1 cellular context compared by ENCODE assay signal in genomic region chr1:25912076-25912831, GRCh38.
TF ChIP-seq lines count a peak whose summit lies in the region.

No MANE protein-coding gene starts in this region.

TF ChIP-seq in SK-N-SH, 30 proteins besides CTCF, POLR2A, EP300 and RAD21 (continued from another document):
- TF ChIP-seq USF2 (IDR thresholded peaks at IDR 0.05; ENCODE audit: borderline replicate concordance, low read depth, low read length) (no peak), GABPA (IDR thresholded peaks at IDR 0.05; ENCODE audit: low read depth) (no peak), RCOR1 (IDR thresholded peaks at IDR 0.05; ENCODE audit: low read length) (no peak), ELF1 (IDR thresholded peaks at IDR 0.05) (no peak), JUND (IDR thresholded peaks at IDR 0.05) (peak; percentile 56; the same call in 1 of the 2 replicates), PBX3 (IDR thresholded peaks at IDR 0.05) (peak; percentile 27; the same call in 1 of the 2 replicates), REST (IDR thresholded peaks at IDR 0.05; ENCODE audit: low read depth, low read length) (no peak), CHD2 (IDR thresholded peaks at IDR 0.05; ENCODE audit: low read length, partially characterized antibody) (no peak), NFIC (IDR thresholded peaks at IDR 0.05; ENCODE audit: borderline replicate concordance) (no peak), GATA2 (CRISPR knock-in tag; IDR thresholded peaks at IDR 0.05) (no peak), RFX5 (IDR thresholded peaks at IDR 0.05; ENCODE audit: low read length) (no peak), SIN3A (IDR thresholded peaks at IDR 0.05; ENCODE audit: borderline replicate concordance, low read depth, low read length) (no peak), ZBTB33 (IDR thresholded peaks at IDR 0.05; ENCODE audit: borderline replicate concordance, low read depth) (no peak), USF1 (IDR thresholded peaks at IDR 0.05; ENCODE audit: borderline replicate concordance, low read depth) (no peak), IRF3 (IDR thresholded peaks at IDR 0.05; ENCODE audit: low read depth, low read length) (no peak), MEF2A (IDR thresholded peaks at IDR 0.05; ENCODE audit: borderline replicate concordance, low read depth) (no peak), FOSL2 (IDR thresholded peaks at IDR 0.05; ENCODE audit: borderline replicate concordance, low read depth) (peak; percentile 25; the same call in 1 of the 2 replicates), SMC3 (IDR thresholded peaks at IDR 0.05; ENCODE audit: low read depth, low read length) (no peak), EZH2phosphoT487 (IDR thresholded peaks at IDR 0.05; ENCODE audit: borderline replicate concordance, low read depth) (no peak), FOXM1 (IDR thresholded peaks at IDR 0.05; ENCODE audit: low read depth) (no peak), RXRA (IDR thresholded peaks at IDR 0.05; ENCODE audit: borderline replicate concordance, low read depth) (no peak), POLR2AphosphoS5 (IDR thresholded peaks at IDR 0.05; ENCODE audit: low read depth, low read length) (no peak), TAF1 (IDR thresholded peaks at IDR 0.05; ENCODE audit: borderline replicate concordance, low read depth, low read length) (no peak), NRF1 (IDR thresholded peaks at IDR 0.05; ENCODE audit: low read depth, low read length) (no peak), TCF12 (IDR thresholded peaks at IDR 0.05) (0 out of 2 replicates have a peak, but pooled peaks have one; percentile 2), FOXJ3 (CRISPR knock-in tag; IDR thresholded peaks at IDR 0.05) (no peak), MAX (IDR thresholded peaks at IDR 0.05; ENCODE audit: low read depth) (no peak), TEAD4 (IDR thresholded peaks at IDR 0.05; ENCODE audit: borderline replicate concordance, insufficient read depth) (no peak), YY1 (IDR thresholded peaks at IDR 0.05; ENCODE audit: low read depth) (no peak)
